ENCODE assay signal across 8 cellular contexts in the genomic region with DNA sequence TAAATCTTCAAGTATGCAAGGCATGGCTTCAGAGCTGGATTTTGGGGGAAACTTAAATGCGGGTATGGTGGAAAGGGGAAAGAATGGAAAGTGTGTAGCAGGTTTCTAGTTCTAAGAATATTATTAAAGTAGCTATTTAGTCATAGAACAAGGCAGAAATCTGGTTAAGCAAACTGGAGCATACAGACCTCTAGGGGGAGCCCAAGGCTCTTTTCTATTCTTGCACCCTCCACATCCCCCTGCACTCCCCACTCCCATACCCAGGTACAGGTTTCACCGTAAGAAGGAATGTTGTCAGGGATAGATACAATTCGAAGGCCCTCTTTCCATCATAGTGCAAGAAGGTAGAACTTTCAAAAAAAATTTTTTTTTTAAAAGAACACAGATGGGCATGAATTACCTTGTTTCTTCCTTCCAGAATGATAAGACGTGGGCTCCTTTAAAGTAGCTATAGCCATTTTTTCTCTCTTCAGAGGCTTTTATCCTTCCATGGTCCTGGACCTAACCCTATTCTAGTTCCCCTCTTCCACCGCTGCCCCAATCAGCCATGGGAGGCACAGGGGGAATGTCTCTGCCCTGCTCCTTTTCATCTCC. TPM values are rescaled to one million over a fixed set of nuclear protein-coding genes. Genes with fewer than 3 reads are reported as not detected.
DNase-seq lines count a peak whose midpoint lies in the region; ATAC-seq and FAIRE-seq lines count a peak whose summit lies in the region.

No MANE protein-coding gene starts in this region.

- H3K14ac ChIP-seq in neuronal stem cell (ENCODE audit: low read length) = no peak overlapping the region

- no peak overlapping the region for H2BK120ac ChIP-seq in neuronal stem cell (ENCODE audit: low read depth, low read length)

- no peak overlapping the region for H3K4me2 ChIP-seq in neuronal stem cell (ENCODE audit: insufficient read depth, low read length, poor library complexity, severe bottlenecking)

- FAIRE-seq in GM19239 (lab: Jason Lieb, UNC) = no peak

- ATAC-seq in HG03442 (IDR thresholded peaks at IDR 0.05; ENCODE audit: unreplicated experiment) (peak; percentile 71), HG03521 (IDR thresholded peaks at IDR 0.05; ENCODE audit: unreplicated experiment) (no peak), HG03025 (IDR thresholded peaks at IDR 0.05; ENCODE audit: low FRiP score, unreplicated experiment) (no peak)

- no peak overlapping the region for H2BK5ac ChIP-seq in neuronal stem cell (ENCODE audit: low read length)

- no peaks in the 10 kb centered on the region for H3K4me1 ChIP-seq in neuronal stem cell (ENCODE audit: control insufficient read depth in 2 of 2, insufficient read depth in 1 of 2, low read depth in 1 of 2, low read length in 2 of 2)

- no peak overlapping the region for H3K4me3 ChIP-seq in neuronal stem cell (ENCODE audit: low read length in 2 of 2)

- DNase-seq in DMS114 treated with DMSO at 0.1 percent for 48 hours (lab: John Stamatoyannopoulos, UW; ENCODE audit: unreplicated experiment) (peak; percentile 2), GM19239 (ENCODE audit: insufficient read length, low spot score) (peak; percentile 5), NCI-H82 (lab: John Stamatoyannopoulos, UW) (peak; percentile 81), ecto neural progenitor cell (ENCODE audit: low spot score) (peak; percentile 47), neuronal stem cell (ENCODE audit: low spot score) (peak; percentile 29)

- H3K9me3 ChIP-seq in neuronal stem cell (replicated peaks in 1 of 2; ENCODE audit: control insufficient read depth in 2 of 2, insufficient read depth in 1 of 2, low read depth in 1 of 2, low read length in 2 of 2) = no peaks in the 10 kb centered on the region

- no peak overlapping the region for H3K9ac ChIP-seq in neuronal stem cell (ENCODE audit: low read depth, low read length, poor library complexity)

- no CpG with 5 or more reads among the region's 5 CpGs for WGBS in neuronal stem cell (ENCODE audit: extremely low coverage in 2 of 2, insufficient read length in 2 of 2, insufficient replicate concordance in 1 of 2), 2 donors

- H4K91ac ChIP-seq in neuronal stem cell (ENCODE audit: low read depth, low read length, poor library complexity) = no peak overlapping the region

- no peaks in the 10 kb centered on the region for H3K36me3 ChIP-seq in neuronal stem cell (replicated peaks in 1 of 2; ENCODE audit: control insufficient read depth in 2 of 2, insufficient read depth in 2 of 2, low read length in 2 of 2)

- no peak overlapping the region for H2AFZ ChIP-seq in neuronal stem cell (ENCODE audit: low read length)

- no peaks in the 10 kb centered on the region for H3K27me3 ChIP-seq in neuronal stem cell (ENCODE audit: control insufficient read depth in 3 of 3, insufficient read depth in 3 of 3, low read depth in 1 of 3, low read length in 3 of 3)

- no peak overlapping the region for H2AK5ac ChIP-seq in neuronal stem cell (ENCODE audit: low read depth, low read length)

- no peak overlapping the region for H2BK15ac ChIP-seq in neuronal stem cell (ENCODE audit: low read length)

- no peak overlapping the region for H4K8ac ChIP-seq in neuronal stem cell (ENCODE audit: low read depth, low read length)

- no peak overlapping the region for H3K4ac ChIP-seq in neuronal stem cell (ENCODE audit: low read length)

- no peak overlapping the region for H3K18ac ChIP-seq in neuronal stem cell (ENCODE audit: low read length)

- no peak overlapping the region for H2BK12ac ChIP-seq in neuronal stem cell (ENCODE audit: low read length)

- no peak overlapping the region for H3K23ac ChIP-seq in neuronal stem cell (ENCODE audit: low read depth, low read length, poor library complexity)

- no peak overlapping the region for H3K27ac ChIP-seq in neuronal stem cell (replicated peaks; ENCODE audit: low read length)

- H3K79me1 ChIP-seq in neuronal stem cell (ENCODE audit: low read depth, low read length) = no peaks in the 10 kb centered on the region

RNA-seq across cellular contexts. Expression of a gene that starts 41.5 kb away (rescaled TPM):
- 85.0 TPM for polyA plus RNA-seq in neuronal stem cell (2013, experiment 1 of 2)
- 87.6 TPM for polyA plus RNA-seq in neuronal stem cell (2013, experiment 2 of 2)

Comparison
In these comparisons a context has a peak if more than half of its experiments do, and no peak if none do; other contexts are left out.
1. DNase-seq: peak in every context shown above with its lines; median percentile 81 in NCI-H82; 47 in ecto neural progenitor cell; 29 in neuronal stem cell; 5 in GM19239; 2 in DMS114 treated with DMSO at 0.1 percent for 48 hours.